8 cellular contexts compared by ENCODE assay signal in the genomic region with DNA sequence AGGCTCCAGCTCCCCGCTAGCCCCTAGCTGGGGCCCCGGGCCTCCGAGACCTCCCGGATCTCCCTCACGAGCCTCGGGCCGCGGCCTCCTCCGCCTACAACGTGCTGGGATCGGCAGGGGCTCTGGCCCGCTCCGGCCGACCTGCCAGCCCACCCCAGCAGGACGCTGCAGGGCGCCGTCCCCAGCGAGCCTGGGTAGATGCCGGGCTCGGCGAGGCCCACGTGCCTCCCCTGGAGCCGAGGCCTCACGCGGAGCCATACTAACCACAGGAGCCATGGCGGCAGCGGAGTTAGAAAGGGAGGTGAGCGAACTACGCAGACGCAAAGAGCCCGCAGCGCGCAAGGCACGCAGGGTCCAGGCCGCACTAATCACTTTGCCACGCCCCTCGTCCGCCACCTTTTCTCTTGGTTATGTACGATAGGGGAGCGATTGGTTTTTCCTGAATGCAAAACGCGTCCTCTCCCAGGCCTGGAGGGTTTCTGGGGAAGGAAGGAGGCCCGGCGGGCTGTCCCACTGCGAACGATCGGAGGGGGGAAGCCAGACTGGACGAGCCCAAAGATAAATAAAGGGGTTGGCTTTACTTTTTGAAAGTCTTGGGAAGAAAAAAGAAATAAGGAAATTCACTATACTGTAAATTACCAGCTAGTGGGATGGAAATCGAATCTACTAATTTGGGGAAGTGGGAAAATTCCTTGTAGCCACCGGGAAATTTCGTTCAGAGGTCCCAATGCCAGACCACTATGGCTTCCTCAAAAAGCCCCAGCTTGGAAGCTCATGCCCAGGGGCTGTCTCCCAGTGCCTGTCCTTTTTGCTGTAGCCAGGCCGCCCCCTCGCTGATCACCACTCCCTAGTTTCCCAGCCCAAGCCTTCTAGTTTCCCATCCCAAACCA. TPM values are rescaled to one million over a fixed set of nuclear protein-coding genes. Genes with fewer than 3 reads are reported as not detected.
A peak's percentile ranks its signal among the peaks of the same experiment; 100 is the strongest.
DNase-seq lines count a peak whose midpoint lies in the region; ATAC-seq, FAIRE-seq and TF ChIP-seq lines count a peak whose summit lies in the region.

A gene (minus strand): TSS at position 298 of the 890 bp plus-strand sequence. CDS start 22 bp downstream, at position 276.

- WGBS in psoas muscle, 3 donors = 1% methylated on average over 49 to 53 of the region's 53 CpGs

- no peaks in the 10 kb centered on the region for H3K27me3 ChIP-seq in ascending aorta
- H3K27me3 ChIP-seq in right atrium auricular region = no peaks in the 10 kb centered on the region
- no peaks in the 10 kb centered on the region for H3K27me3 ChIP-seq in psoas muscle (ENCODE audit: insufficient read depth in 3 of 3, low read length in 2 of 3)

- no peaks in the 10 kb centered on the region for H3K27me3 Mint-ChIP-seq in T-helper 2 cell treated with Interferon-gamma antibody and Interleukin-4, amounts not matched to agents 5 μg/mL and 100 μg/mL, for 36 hours (ENCODE audit: low read depth)

- ATAC-seq in GM18502 (IDR thresholded peaks at IDR 0.05; ENCODE audit: poor library complexity, unreplicated experiment) (peak; percentile 93), HG02970 (IDR thresholded peaks at IDR 0.05; ENCODE audit: low FRiP score, unreplicated experiment) (peak; percentile 96), psoas muscle (peak; percentile 98 to 99 (median 98))

- no peak for FAIRE-seq in urothelium cell line (lab: Jason Lieb, UNC)

- no peaks in the 10 kb centered on the region for H3K9me3 Mint-ChIP-seq in T-helper 2 cell treated with Interferon-gamma antibody and Interleukin-4, amounts not matched to agents 5 μg/mL and 100 μg/mL, for 36 hours

- TF ChIP-seq CTCF in ascending aorta (IDR thresholded peaks at IDR 0.05) (no peak), right atrium auricular region (IDR thresholded peaks at IDR 0.05) (no peak), psoas muscle (IDR thresholded peaks at IDR 0.05) (no peak)

- peaks cover 39% of the 10 kb centered on the region for H3K4me1 Mint-ChIP-seq in T-helper 2 cell treated with Interferon-gamma antibody and Interleukin-4, amounts not matched to agents 5 μg/mL and 100 μg/mL, for 36 hours (ENCODE audit: low read depth)

- peak within 1 kb of the TSS; percentile 89 for H3K27ac Mint-ChIP-seq in T-helper 2 cell treated with Interferon-gamma antibody and Interleukin-4, amounts not matched to agents 5 μg/mL and 100 μg/mL, for 36 hours

- peaks cover 25% of the 10 kb centered on the region for H3K36me3 Mint-ChIP-seq in T-helper 2 cell treated with Interferon-gamma antibody and Interleukin-4, amounts not matched to agents 5 μg/mL and 100 μg/mL, for 36 hours (ENCODE audit: low read depth)

- DNase-seq in NCI-H1930 (lab: John Stamatoyannopoulos, UW) (peak; percentile 98 to 99), ascending aorta (ENCODE audit: low spot score in 2 of 2) (peak; percentile 91 to 99), right atrium auricular region (ENCODE audit: low spot score) (peak; percentile 98), psoas muscle (peak; percentile 98 to 99), urothelium cell line (ENCODE audit: low spot score) (peak; percentile 88)
- DNase-seq in T-helper 2 cell treated with Interferon-gamma antibody and Interleukin-4, amounts not matched to agents 5 μg/mL and 100 μg/mL, for 36 hours (ENCODE audit: low spot score) = peak; percentile 98

- H3K4me3 ChIP-seq in ascending aorta (peak within 1 kb of the TSS; percentile 77 to 86), right atrium auricular region (peak within 1 kb of the TSS; percentile 96 to 98), psoas muscle (peak within 1 kb of the TSS; percentile 83)

- H3K4me1 ChIP-seq in ascending aorta (peaks cover 15 to 26% of the 10 kb centered on the region in 2 donors), right atrium auricular region (peaks cover 0 to 25% of the 10 kb centered on the region in 2 donors), psoas muscle (peaks cover 11% of the 10 kb centered on the region)

- no peaks in the 10 kb centered on the region for H3K9me3 ChIP-seq in ascending aorta
- no peaks in the 10 kb centered on the region for H3K9me3 ChIP-seq in right atrium auricular region
- H3K9me3 ChIP-seq in psoas muscle = no peaks in the 10 kb centered on the region

- peaks cover 15 to 27% of the 10 kb centered on the region in 2 donors for H3K36me3 ChIP-seq in ascending aorta
- H3K36me3 ChIP-seq in right atrium auricular region = peaks cover 23% of the 10 kb centered on the region
- H3K36me3 ChIP-seq in psoas muscle (ENCODE audit: insufficient read depth in 1 of 2, low read depth in 1 of 2) = peaks cover 6 to 32% of the 10 kb centered on the region in 2 donors

- H3K27ac ChIP-seq in ascending aorta (peak within 1 kb of the TSS; percentile 79 to 82), right atrium auricular region (peak within 1 kb of the TSS; percentile 84 to 86), psoas muscle (peak within 1 kb of the TSS; percentile 79)

- intact Hi-C loops in ascending aorta (cut with DNase I) = loop anchor here (1.0 to 5.0 kb wide), 2 partner anchors 37 to 207 kb away; a partner anchor contains a TSS
- intact Hi-C loops in psoas muscle (cut with DNase I) = no loop called here

- peak within 1 kb of the TSS; percentile 92 for H3K4me3 Mint-ChIP-seq in T-helper 2 cell treated with Interferon-gamma antibody and Interleukin-4, amounts not matched to agents 5 μg/mL and 100 μg/mL, for 36 hours

RNA-seq across cellular contexts. Expression of the gene that starts here (rescaled TPM):
- total RNA-seq in ascending aorta = 88.8 TPM
- total RNA-seq in right atrium auricular region = 100 to 1,000 TPM in 1 of 2 donors, 10 to 100 TPM in 1; 75.4 to 115 TPM
- total RNA-seq in psoas muscle = 100 to 1,000 TPM; 308 to 417 (median 333) TPM
- 100 to 1,000 TPM; 285 to 333 (median 291) TPM for polyA plus RNA-seq in psoas muscle

Comparison
In these comparisons a context has a peak if more than half of its experiments do, and no peak if none do; other contexts are left out.
1. Peak in every context shown above with its lines: DNase-seq, ATAC-seq, H3K4me3 ChIP-seq and H3K27ac ChIP-seq.